ENCODE assay signal across 8 cellular contexts in genomic region chr13:50080856-50081105, GRCh38.
A peak's percentile ranks its signal among the peaks of the same experiment; 100 is the strongest.
DNase-seq lines count a peak whose midpoint lies in the region; ATAC-seq and TF ChIP-seq lines count a peak whose summit lies in the region.

No MANE protein-coding gene starts in this region.

- H3K27me3 Mint-ChIP-seq in T-helper 1 cell treated with Interleukin-12 subunit alpha and Interleukin-12 subunit beta and Interleukin-4 antibody, amounts not matched to agents 30 μg/mL and 1 μg/mL, for 36 hours (ENCODE audit: low read depth): no peaks in the 10 kb centered on the region

- no peaks in the 10 kb centered on the region for H3K9me3 ChIP-seq in prostate gland

- intact Hi-C loops in prostate gland (cut with DNase I) (loop anchor here (2.0 to 5.0 kb wide), 3 partner anchors 42 to 447 kb away; partner anchors contain the start of gene TRIM13), left colon (cut with DNase I, micrococcal nuclease) (loop anchor here (5.0 to 10.0 kb wide), 3 partner anchors 42 to 454 kb away; no protein-coding TSS in a partner anchor)

- no peak for ATAC-seq in left colon

- TF ChIP-seq POLR2A in prostate gland (IDR thresholded peaks at IDR 0.05): no peak

- TF ChIP-seq CTCF in prostate gland (IDR thresholded peaks at IDR 0.05): no peak

- DNase-seq in T-helper 1 cell: no peak
- peak; percentile 37 for DNase-seq in SK-N-DZ (ENCODE audit: low spot score)
- DNase-seq in fibroblast of gingiva (ENCODE audit: low read depth): peak; percentile 6
- DNase-seq in prostate gland (ENCODE audit: low spot score): no peak
- DNase-seq in left colon: no peak
- no peak for DNase-seq in SHP77 treated with DMSO at 0.1 percent for 48 hours (lab: John Stamatoyannopoulos, UW)
- DNase-seq in stimulated activated CD4-positive, alpha-beta T cell treated with anti-CD3 and anti-CD28 coated beads, Interleukin-1b, Interleukin-23, amount 100 ng/mL, for 48 hours: no peak

- H3K36me3 Mint-ChIP-seq in T-helper 1 cell treated with Interleukin-12 subunit alpha and Interleukin-12 subunit beta and Interleukin-4 antibody, amounts not matched to agents 30 μg/mL and 1 μg/mL, for 36 hours (ENCODE audit: low read depth): peaks cover 20% of the 10 kb centered on the region

- H3K27me3 ChIP-seq in prostate gland (replicated peaks; ENCODE audit: insufficient read depth): no peaks in the 10 kb centered on the region

- no peaks in the 10 kb centered on the region for H3K9me3 Mint-ChIP-seq in T-helper 1 cell treated with Interleukin-12 subunit alpha and Interleukin-12 subunit beta and Interleukin-4 antibody, amounts not matched to agents 30 μg/mL and 1 μg/mL, for 36 hours

- peak overlapping the region; percentile 99 for H3K27ac Mint-ChIP-seq in T-helper 1 cell treated with Interleukin-12 subunit alpha and Interleukin-12 subunit beta and Interleukin-4 antibody, amounts not matched to agents 30 μg/mL and 1 μg/mL, for 36 hours

- no peaks in the 10 kb centered on the region for H3K4me1 ChIP-seq in prostate gland (replicated peaks)

- peak overlapping the region; percentile 65 to 75 for H3K4me3 ChIP-seq in prostate gland

- 1% methylated on average over 10 of the region's 10 CpGs for WGBS in prostate gland

- peaks cover 44% of the 10 kb centered on the region for H3K4me1 Mint-ChIP-seq in T-helper 1 cell treated with Interleukin-12 subunit alpha and Interleukin-12 subunit beta and Interleukin-4 antibody, amounts not matched to agents 30 μg/mL and 1 μg/mL, for 36 hours (ENCODE audit: low read depth)

- no peaks in the 10 kb centered on the region for H3K36me3 ChIP-seq in prostate gland

- H3K4me3 Mint-ChIP-seq in T-helper 1 cell treated with Interleukin-12 subunit alpha and Interleukin-12 subunit beta and Interleukin-4 antibody, amounts not matched to agents 30 μg/mL and 1 μg/mL, for 36 hours: peak overlapping the region; percentile 99

- peak overlapping the region; percentile 91 to 92 for H3K27ac ChIP-seq in prostate gland

Comparison
In these comparisons a context has a peak if more than half of its experiments do, and no peak if none do; other contexts are left out.
1. DNase-seq: peak in SK-N-DZ (single experiment) and fibroblast of gingiva (single experiment); none in T-helper 1 cell (0 of 5), prostate gland (single experiment), left colon (0 of 2), SHP77 treated with DMSO at 0.1 percent for 48 hours (single experiment) and stimulated activated CD4-positive, alpha-beta T cell treated with anti-CD3 and anti-CD28 coated beads, Interleukin-1b, Interleukin-23, amount 100 ng/mL, for 48 hours (single experiment).